In the genomic region with DNA sequence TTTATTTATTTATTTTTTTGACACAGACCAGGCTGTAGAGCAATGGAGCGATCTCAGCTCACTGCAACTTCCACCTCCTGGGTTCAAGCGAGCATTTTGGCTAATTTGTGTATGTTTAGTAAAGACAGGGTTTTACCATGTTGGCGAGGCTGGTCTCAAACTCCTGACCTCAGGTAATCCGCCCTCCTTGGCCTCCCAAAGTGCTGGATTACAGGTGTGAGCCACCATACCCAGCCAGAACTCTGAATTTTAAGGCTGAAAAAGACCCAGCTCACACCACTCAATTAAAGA, we compare ENCODE assay signal across 3 cellular contexts. TPM values are rescaled to one million over a fixed set of nuclear protein-coding genes. Genes with fewer than 3 reads are reported as not detected.
"Had no signal": no experiment of that assay in that cellular context is flagged by ENCODE, and none has a peak within 500 bp of the region (broad histone marks: within the 10 kb centered on the region; RNA-seq: fewer than 3 reads in every experiment).

No MANE protein-coding gene starts in this region.

RNA-seq across cellular contexts. Expression of gene ADRA1B, which starts 49.5 kb away (rescaled TPM):
- total RNA-seq: esophagus mucosa, mononuclear cell, natural killer cell had no signal
